In the genomic region with DNA sequence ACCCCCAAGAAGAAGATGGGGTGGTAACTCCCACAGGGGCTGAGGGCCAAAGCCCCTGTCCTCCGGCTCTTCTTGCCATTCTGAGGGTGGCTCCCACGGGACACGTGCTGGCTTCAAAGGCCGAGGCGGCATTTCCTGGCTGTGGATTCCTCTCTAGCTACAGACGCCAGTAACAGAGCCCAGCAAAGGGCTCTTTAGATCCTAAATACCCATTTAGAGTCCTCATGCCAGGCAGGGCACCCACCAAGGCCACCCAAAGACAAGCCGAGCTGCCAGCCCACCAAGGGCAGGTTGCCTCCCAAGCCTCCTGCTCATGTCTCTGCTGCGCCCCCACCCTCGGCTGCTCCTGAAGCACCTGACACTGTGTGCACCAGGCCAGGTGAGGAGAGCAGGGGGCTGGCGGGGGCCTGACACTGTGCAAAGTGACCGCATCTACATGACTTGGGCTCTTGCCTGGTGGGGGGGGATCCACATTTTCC, we compare ENCODE assay signal across 12 cellular contexts. TPM values are rescaled to one million over a fixed set of nuclear protein-coding genes. Genes with fewer than 3 reads are reported as not detected.
DNase-seq lines count a peak whose midpoint lies in the region; ATAC-seq and TF ChIP-seq lines count a peak whose summit lies in the region.
"Had no signal": no experiment of that assay in that cellular context is flagged by ENCODE, and none has a peak within 500 bp of the region (broad histone marks: within the 10 kb centered on the region; RNA-seq: fewer than 3 reads in every experiment).

No MANE protein-coding gene starts in this region.

- peaks cover 6% of the 10 kb centered on the region for H3K79me1 ChIP-seq in neuronal stem cell (ENCODE audit: low read depth, low read length)

- no peak overlapping the region for H3K4ac ChIP-seq in neuronal stem cell (ENCODE audit: low read length)

- H3K18ac ChIP-seq in neuronal stem cell (ENCODE audit: low read length) = no peak overlapping the region

- no peaks in the 10 kb centered on the region for H3K27me3 ChIP-seq in neuronal stem cell (ENCODE audit: control insufficient read depth in 3 of 3, insufficient read depth in 3 of 3, low read depth in 1 of 3, low read length in 3 of 3)
- no peaks in the 10 kb centered on the region for H3K27me3 ChIP-seq in SJCRH30
- H3K27me3 ChIP-seq: BE2C had no signal

- no peak overlapping the region for H3K9ac ChIP-seq in neuronal stem cell (ENCODE audit: low read depth, low read length, poor library complexity)

- H2AK5ac ChIP-seq in neuronal stem cell (ENCODE audit: low read depth, low read length) = no peak overlapping the region

- H2BK15ac ChIP-seq in neuronal stem cell (ENCODE audit: low read length) = no peak overlapping the region

- peaks cover 1% of the 10 kb centered on the region for H3K36me3 Mint-ChIP-seq in chondrocyte (ENCODE audit: low read depth)
- no peaks in the 10 kb centered on the region for H3K36me3 Mint-ChIP-seq in mesothelial cell of epicardium
- H3K36me3 Mint-ChIP-seq: CD8-positive, alpha-beta memory T cell had no signal

- no peaks in the 10 kb centered on the region for H3K27me3 Mint-ChIP-seq in chondrocyte (ENCODE audit: low read depth)
- no peaks in the 10 kb centered on the region for H3K27me3 Mint-ChIP-seq in mesothelial cell of epicardium (ENCODE audit: low read depth)
- H3K27me3 Mint-ChIP-seq: CD8-positive, alpha-beta memory T cell had no signal

- H3K4me1 ChIP-seq in neuronal stem cell (ENCODE audit: control insufficient read depth in 2 of 2, insufficient read depth in 1 of 2, low read depth in 1 of 2, low read length in 2 of 2) (peaks cover 0 to under 1% of the 10 kb centered on the region in 2 donors), SJCRH30 (peaks cover 20% of the 10 kb centered on the region)

- ATAC-seq in GM18498 (IDR thresholded peaks at IDR 0.05; ENCODE audit: unreplicated experiment) = no peak
- ATAC-seq: A549, HCT116, HepG2 had no signal

- H2AFZ ChIP-seq in neuronal stem cell (ENCODE audit: low read length) = no peak overlapping the region

- DNase-seq in HuH-7.5 (ENCODE audit: low spot score) = peak; percentile 69
- peak; percentile 81 for DNase-seq in chondrocyte (ENCODE audit: low spot score)
- no peak for DNase-seq in neuronal stem cell (ENCODE audit: low spot score)
- DNase-seq in mesothelial cell of epicardium (ENCODE audit: low spot score in 2 of 2, unreplicated experiment in 2 of 2) = no peak
- no peak for DNase-seq in SJCRH30
- DNase-seq: BE2C; CD8-positive, alpha-beta memory T cell; GF-D8 had no signal

- TF ChIP-seq CTCF in chondrocyte (IDR thresholded peaks at IDR 0.05) = no peak
- TF ChIP-seq CTCF in mesothelial cell of epicardium (IDR thresholded peaks at IDR 0.05; ENCODE audit: unreplicated experiment) = no peak

- H3K4me3 Mint-ChIP-seq in chondrocyte (ENCODE audit: unreplicated experiment) (no peak overlapping the region), mesothelial cell of epicardium (no peak overlapping the region)
- H3K4me3 Mint-ChIP-seq: CD8-positive, alpha-beta memory T cell had no signal

- no peak overlapping the region for H3K27ac ChIP-seq in neuronal stem cell (replicated peaks; ENCODE audit: low read length)
- no peak overlapping the region for H3K27ac ChIP-seq in SJCRH30
- H3K27ac ChIP-seq: A549 had no signal

- H3K9me3 ChIP-seq in neuronal stem cell (replicated peaks in 1 of 2; ENCODE audit: control insufficient read depth in 2 of 2, insufficient read depth in 1 of 2, low read depth in 1 of 2, low read length in 2 of 2) (no peaks in the 10 kb centered on the region), SJCRH30 (replicated peaks) (no peaks in the 10 kb centered on the region)
- H3K9me3 ChIP-seq: A549, BE2C had no signal

- no peak overlapping the region for H2BK5ac ChIP-seq in neuronal stem cell (ENCODE audit: low read length)

- H3K14ac ChIP-seq in neuronal stem cell (ENCODE audit: low read length) = no peak overlapping the region

- H3K4me2 ChIP-seq in neuronal stem cell (ENCODE audit: insufficient read depth, low read length, poor library complexity, severe bottlenecking) = no peak overlapping the region
- H3K4me2 ChIP-seq: A549 had no signal

- no peak overlapping the region for H2BK12ac ChIP-seq in neuronal stem cell (ENCODE audit: low read length)

- no peak overlapping the region for H2BK120ac ChIP-seq in neuronal stem cell (ENCODE audit: low read depth, low read length)

- no peak overlapping the region for H3K23ac ChIP-seq in neuronal stem cell (ENCODE audit: low read depth, low read length, poor library complexity)

- no peak overlapping the region for H3K27ac Mint-ChIP-seq in chondrocyte (ENCODE audit: unreplicated experiment)
- H3K27ac Mint-ChIP-seq in mesothelial cell of epicardium = no peak overlapping the region

- no CpG with 5 or more reads among the region's 11 CpGs for WGBS in neuronal stem cell (ENCODE audit: extremely low coverage in 2 of 2, insufficient read length in 2 of 2, insufficient replicate concordance in 1 of 2), 2 donors

- H3K36me3 ChIP-seq in neuronal stem cell (replicated peaks in 1 of 2; ENCODE audit: control insufficient read depth in 2 of 2, insufficient read depth in 2 of 2, low read length in 2 of 2) (peaks cover 4 to 13% of the 10 kb centered on the region in 2 donors), SJCRH30 (peaks cover 2% of the 10 kb centered on the region; the same call in 1 of the 2 replicates)

- H3K4me3 ChIP-seq in neuronal stem cell (ENCODE audit: low read length in 2 of 2) (no peak overlapping the region), SJCRH30 (no peak overlapping the region)
- H3K4me3 ChIP-seq: A549 had no signal

- H4K91ac ChIP-seq in neuronal stem cell (ENCODE audit: low read depth, low read length, poor library complexity) = no peak overlapping the region

- H4K8ac ChIP-seq in neuronal stem cell (ENCODE audit: low read depth, low read length) = peak overlapping the region; percentile 82

- H3K9me3 Mint-ChIP-seq in chondrocyte (ENCODE audit: low read depth) (no peaks in the 10 kb centered on the region), mesothelial cell of epicardium (no peaks in the 10 kb centered on the region)
- H3K9me3 Mint-ChIP-seq: CD8-positive, alpha-beta memory T cell had no signal

- peaks cover 5% of the 10 kb centered on the region for H3K4me1 Mint-ChIP-seq in chondrocyte (ENCODE audit: low read depth)
- H3K4me1 Mint-ChIP-seq in mesothelial cell of epicardium = no peaks in the 10 kb centered on the region
- H3K4me1 Mint-ChIP-seq: CD8-positive, alpha-beta memory T cell had no signal

RNA-seq across cellular contexts. Expression of gene LRFN4, which starts 5.7 kb away (rescaled TPM):
- total RNA-seq in chondrocyte (33.8 to 47.2 TPM (median 46.8 TPM) in 3 replicates), mesothelial cell of epicardium (26.6 to 28.1 TPM (median 27.5 TPM) in 3 replicates)
- 19.8 TPM for polyA plus RNA-seq in neuronal stem cell (2013, experiment 1 of 2)
- 20.8 TPM for polyA plus RNA-seq in neuronal stem cell (2013, experiment 2 of 2)
- total RNA-seq in SJCRH30 (2014; rRNA removed; shearing (Covaris generic)) = 15.6 and 15.9 TPM in 2 replicates

RNA-seq across cellular contexts. Expression of gene RCE1, which starts 19.4 kb away (rescaled TPM):
- 17.0 to 18.8 TPM (median 17.3 TPM) in 3 replicates for total RNA-seq in chondrocyte
- 25.4 TPM for polyA plus RNA-seq in neuronal stem cell (2013, experiment 1 of 2)
- polyA plus RNA-seq in neuronal stem cell (2013, experiment 2 of 2) = 23.9 TPM
- total RNA-seq in mesothelial cell of epicardium = 27.0 to 27.8 TPM (median 27.2 TPM) in 3 replicates
- 20.3 and 20.6 TPM in 2 replicates for total RNA-seq in SJCRH30 (2014; rRNA removed; shearing (Covaris generic))

Comparison
In these comparisons a context has a peak if more than half of its experiments do, and no peak if none do; other contexts are left out.
1. DNase-seq: peak in HuH-7.5 (single experiment) and chondrocyte (single experiment); none in neuronal stem cell (single experiment), mesothelial cell of epicardium (0 of 2) and SJCRH30 (0 of 2).